Comparison of ENCODE assay signal across 8 cellular contexts in the genomic region with DNA sequence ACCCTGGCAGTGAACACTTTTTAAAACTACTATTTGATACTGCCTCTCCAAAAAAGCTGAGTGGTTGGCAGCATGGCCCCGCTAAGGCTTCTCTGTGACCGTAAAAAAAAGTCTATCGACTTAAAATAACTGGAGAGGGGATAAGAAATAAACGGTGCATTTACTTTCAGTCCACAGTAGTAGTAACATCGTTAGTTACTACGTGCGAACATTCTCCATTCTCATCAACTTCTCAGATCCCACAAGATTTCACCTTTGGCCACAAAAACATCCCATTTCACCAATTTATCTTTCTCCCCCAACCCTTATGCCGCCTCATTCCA. TPM values are rescaled to one million over a fixed set of nuclear protein-coding genes. Genes with fewer than 3 reads are reported as not detected.
DNase-seq lines count a peak whose midpoint lies in the region; ATAC-seq and TF ChIP-seq lines count a peak whose summit lies in the region.

No MANE protein-coding gene starts in this region.

- no peaks in the 10 kb centered on the region for H3K9me3 Mint-ChIP-seq in T-cell

- peak; percentile 7 for ATAC-seq in HG02973 (IDR thresholded peaks at IDR 0.05; ENCODE audit: unreplicated experiment)
- peak; percentile 11 to 44 (median 30) for ATAC-seq in T-cell (replicated peaks in 1 of 4)

- H3K4me1 Mint-ChIP-seq in T-cell = peaks cover 47 to 55% (median 53%) of the 10 kb centered on the region in 3 donors

- H3K4me3 ChIP-seq in cardiac muscle cell = peak overlapping the region; percentile 76
- H3K4me3 ChIP-seq in skeletal muscle tissue (ENCODE audit: low read length in 3 of 3) = peak overlapping the region; percentile 86 to 98 (median 88)

- H3K9ac ChIP-seq in skeletal muscle tissue (ENCODE audit: low read depth in 1 of 3, low read length in 3 of 3) = peak overlapping the region; percentile 78 to 91 (median 79)

- H3K27ac Mint-ChIP-seq in T-cell = peak overlapping the region; percentile 99 to 100

- H3K27ac ChIP-seq in cardiac muscle cell (peak overlapping the region; percentile 92), skeletal muscle tissue (ENCODE audit: low read depth, low read length) (peak overlapping the region; percentile 84)

- no peaks in the 10 kb centered on the region for H3K27me3 Mint-ChIP-seq in T-cell

- H3K4me1 ChIP-seq in cardiac muscle cell (ENCODE audit: low read depth) = peaks cover 6% of the 10 kb centered on the region
- H3K4me1 ChIP-seq in skeletal muscle tissue (ENCODE audit: control insufficient read depth in 3 of 3, insufficient read depth in 3 of 3, low read length in 3 of 3) = peaks cover 4 to 11% (median 7%) of the 10 kb centered on the region in 3 donors

- H3K9me3 ChIP-seq in cardiac muscle cell (ENCODE audit: low read depth) (no peaks in the 10 kb centered on the region), skeletal muscle tissue (ENCODE audit: control insufficient read depth in 3 of 3, low read length in 3 of 3) (no peaks in the 10 kb centered on the region)

- peak overlapping the region; percentile 89 to 98 (median 94) for H3K4me3 Mint-ChIP-seq in T-cell

- H3K36me3 ChIP-seq in cardiac muscle cell (peaks cover 28% of the 10 kb centered on the region), skeletal muscle tissue (ENCODE audit: control insufficient read depth in 3 of 3, insufficient read depth in 3 of 3, low read length in 3 of 3) (peaks cover 8 to 21% (median 17%) of the 10 kb centered on the region in 3 donors)

- DNase-seq in DMS53 treated with DMSO at 0.1 percent for 48 hours (lab: John Stamatoyannopoulos, UW; ENCODE audit: unreplicated experiment) = peak; percentile 33
- DNase-seq in DMS53 (lab: John Stamatoyannopoulos, UW) = no peak
- no peak for DNase-seq in T-cell
- no peak for DNase-seq in cardiac muscle cell (ENCODE audit: low read depth in 1 of 2, low spot score in 1 of 2)
- no peak for DNase-seq in NCI-H2081 treated with DMSO at 0.1 percent for 48 hours (lab: John Stamatoyannopoulos, UW)
- DNase-seq in stimulated activated CD4-positive, alpha-beta T cell treated with anti-CD3 and anti-CD28 coated beads, Interleukin-2, amount 100 ng/mL, for 48 hours = no peak

- no peaks in the 10 kb centered on the region for H3K27me3 ChIP-seq in cardiac muscle cell
- H3K27me3 ChIP-seq in skeletal muscle tissue (ENCODE audit: control insufficient read depth in 3 of 3, insufficient read depth in 3 of 3, low read length in 3 of 3) = no peaks in the 10 kb centered on the region

- CTCF ChIA-PET in T-cell (lab: Charles Lee) = interaction anchor here in 1 of 2 donors (1.3 to 2.6 kb wide), 2 partner anchors 24 to 932 kb away, joined by 4 to 9 read pairs; a partner anchor contains a TSS

- TF ChIP-seq CTCF in cardiac muscle cell (IDR thresholded peaks at IDR 0.05; ENCODE audit: low read depth, low read length) = no peak

- POLR2A ChIA-PET in T-cell (lab: Charles Lee) = interaction anchor here (1.3 kb wide), 3 partner anchors 21 to 105 kb away, joined by 3 to 6 read pairs (median 5); no protein-coding TSS in a partner anchor

- H3K36me3 Mint-ChIP-seq in T-cell = peaks cover 18% of the 10 kb centered on the region

RNA-seq across cellular contexts. Expression of a gene that starts 0.5 kb away (rescaled TPM):
- 10 to 100 TPM; 32.2 to 57.7 (median 36.4) TPM for total RNA-seq in T-cell
- total RNA-seq in cardiac muscle cell = 26.5 and 33.0 TPM in 2 replicates
- 29.1 and 34.8 TPM in 2 replicates for polyA plus RNA-seq in cardiac muscle cell
- 25.1 TPM for total RNA-seq in skeletal muscle tissue

RNA-seq across cellular contexts. Expression of a gene that starts 23.1 kb away (rescaled TPM):
- 1 to 10 TPM in 4 of 5 donors, under 1 TPM in 1; 0.72 to 2.0 (median 1.5) TPM for total RNA-seq in T-cell
- 21.5 and 129 TPM in 2 replicates for total RNA-seq in cardiac muscle cell
- 16.0 and 111 TPM in 2 replicates for polyA plus RNA-seq in cardiac muscle cell
- 8.9 TPM for total RNA-seq in skeletal muscle tissue

RNA-seq across cellular contexts. Expression of a gene that starts 35.6 kb away (rescaled TPM):
- total RNA-seq in T-cell (under 1 TPM in 1 of 5 donors, not detected in 4; 0.43 TPM), cardiac muscle cell (not detected in 2 replicates), skeletal muscle tissue (2.6 TPM)
- polyA plus RNA-seq in cardiac muscle cell = 0.55 TPM in 1 of 2 replicates, not detected in the other
